In genomic region chr10:73873843-73874215, GRCh38 we compare ENCODE assay signal across 8 cellular contexts. TPM values are rescaled to one million over a fixed set of nuclear protein-coding genes. Genes with fewer than 3 reads are reported as not detected.
DNase-seq lines count a peak whose midpoint lies in the region; ATAC-seq, FAIRE-seq and TF ChIP-seq lines count a peak whose summit lies in the region.

No MANE protein-coding gene starts in this region.

- H3K79me2 ChIP-seq in SK-N-SH (ENCODE audit: insufficient read depth) = peaks cover 41% of the 10 kb centered on the region
- no peaks in the 10 kb centered on the region for H3K79me2 ChIP-seq in OCI-LY1 (ENCODE audit: insufficient read depth, low read length)
- peaks cover 0 to 41% of the 10 kb centered on the region in 2 experiments; a peak in 3 of 4 replicates for H3K79me2 ChIP-seq in H1 (ENCODE audit: control insufficient read depth in 1 of 2, insufficient read depth in 2 of 2, low read length in 2 of 2)
- H3K79me2 ChIP-seq in parathyroid adenoma = no peaks in the 10 kb centered on the region

- no peak overlapping the region for H2BK120ac ChIP-seq in H1 (replicated peaks; ENCODE audit: low read depth, low read length)

- POLR2A ChIA-PET in SK-N-SH (lab: Yijun Ruan, JAX) (interaction anchor here (2.1 kb wide), 1 partner anchor 11 kb away, joined by 5 read pairs; no protein-coding TSS in a partner anchor), H1 (lab: Charles Lee; ENCODE audit: partially characterized antibody) (interaction anchor here (0.6 to 1.8 kb wide), 5 partner anchors 16 to 136 kb away, joined by 3 to 9 read pairs (median 3); no protein-coding TSS in a partner anchor)

- no peaks in the 10 kb centered on the region for H3K9me2 ChIP-seq in SK-N-SH
- H3K9me2 ChIP-seq in OCI-LY1 (ENCODE audit: low read depth, low read length) = no peaks in the 10 kb centered on the region

- H3K18ac ChIP-seq in H1 (ENCODE audit: extremely low read depth, low read length) = no peak overlapping the region

- no peak; a peak in 1 of 3 replicates for TF ChIP-seq POLR2A in H1 (IDR thresholded peaks at IDR 0.05; ENCODE audit: control extremely low read depth in 1 of 2, low read depth in 2 of 2, low read length in 2 of 2)

- CTCF ChIA-PET in SK-N-SH (lab: Yijun Ruan, JAX) (interaction anchor here (1.0 to 37.3 kb wide), 4 partner anchors 9 to 66 kb away, joined by 3 to 753 read pairs (median 240); no protein-coding TSS in a partner anchor), H1 (lab: Charles Lee; ENCODE audit: partially characterized antibody) (interaction anchor here (1.0 to 10.6 kb wide), 3 partner anchors 10 to 50 kb away, joined by 3 to 279 read pairs (median 243); no protein-coding TSS in a partner anchor)

- H2AFZ ChIP-seq in SK-N-SH (ENCODE audit: low read depth) (no peak overlapping the region), OCI-LY1 (ENCODE audit: low read length) (no peak overlapping the region), H1 (ENCODE audit: low read length) (no peak overlapping the region), parathyroid adenoma (no peak overlapping the region)

- no peak for ATAC-seq in SK-N-SH treated with all-trans-retinoic acid at 6 μM for 48 hours

- H3K4me2 ChIP-seq in SK-N-SH = peak overlapping the region; percentile 57; the same call in 1 of the 2 replicates
- peak overlapping the region; percentile 67 for H3K4me2 ChIP-seq in OCI-LY1 (ENCODE audit: low read length)
- peak overlapping the region; percentile 61 to 74 for H3K4me2 ChIP-seq in H1 (ENCODE audit: insufficient read depth in 1 of 2, low read depth in 2 of 2, low read length in 2 of 2)
- H3K4me2 ChIP-seq in parathyroid adenoma (ENCODE audit: low read length) = peak overlapping the region; percentile 62

- no peak overlapping the region for H4K91ac ChIP-seq in H1 (replicated peaks; ENCODE audit: insufficient read length, low read length)

- no peak overlapping the region for H2BK15ac ChIP-seq in H1 (ENCODE audit: low read length)

- H3K36me3 ChIP-seq in SK-N-SH (replicated peaks in 1 of 2; ENCODE audit: control insufficient read depth in 1 of 2, insufficient read depth in 2 of 2, low read length in 1 of 2) = peaks cover 9 to 32% of the 10 kb centered on the region in 2 experiments
- H3K36me3 ChIP-seq in OCI-LY1 (ENCODE audit: insufficient read depth, low read length) = no peaks in the 10 kb centered on the region
- H3K36me3 ChIP-seq in H1 (ENCODE audit: control insufficient read depth in 2 of 4, insufficient read depth in 4 of 4, low read length in 3 of 4) = peaks cover 4 to 26% (median 10%) of the 10 kb centered on the region in 4 experiments; a peak in 6 of 8 replicates
- no peaks in the 10 kb centered on the region for H3K36me3 ChIP-seq in parathyroid adenoma (ENCODE audit: control insufficient read depth, insufficient read depth, low read length)

- no peak overlapping the region for H3K4ac ChIP-seq in H1 (replicated peaks; ENCODE audit: insufficient read length, low read depth, low read length)

- H2BK5ac ChIP-seq in H1 (ENCODE audit: low read depth, low read length) = no peak overlapping the region

- H3K27me3 ChIP-seq in SK-N-SH (ENCODE audit: insufficient read depth) = no peaks in the 10 kb centered on the region
- no peaks in the 10 kb centered on the region for H3K27me3 ChIP-seq in OCI-LY1 (ENCODE audit: insufficient read depth, low read length)
- H3K27me3 ChIP-seq in H1 (replicated peaks in 1 of 4; ENCODE audit: control insufficient read depth in 3 of 4, extremely low read depth in 1 of 4, insufficient read depth in 3 of 4, low read length in 3 of 4) = peaks cover 0 to 3% (median 0%) of the 10 kb centered on the region in 4 experiments; a peak in 1 of 7 replicates
- H3K27me3 ChIP-seq in parathyroid adenoma (ENCODE audit: control insufficient read depth, insufficient read depth, low read length) = no peaks in the 10 kb centered on the region

- H3K79me1 ChIP-seq in H1 (ENCODE audit: low read depth, low read length) = peaks cover 17% of the 10 kb centered on the region

- H4K20me1 ChIP-seq in SK-N-SH (ENCODE audit: insufficient read depth) (peaks cover 36% of the 10 kb centered on the region), OCI-LY1 (ENCODE audit: insufficient read depth, low read length) (no peaks in the 10 kb centered on the region), H1 (replicated peaks in 1 of 2; ENCODE audit: control insufficient read depth in 1 of 2, insufficient read depth in 2 of 2, low read length in 2 of 2) (peaks cover 15 to 19% of the 10 kb centered on the region in 2 experiments)

- peak overlapping the region in 1 of 2 experiments; percentile 18; a peak in 1 of 4 replicates for H3K27ac ChIP-seq in SK-N-SH (ENCODE audit: low read depth in 2 of 2, low read length in 1 of 2)
- H3K27ac ChIP-seq in OCI-LY1 (ENCODE audit: low read depth, low read length, poor library complexity, severe bottlenecking) = no peak overlapping the region
- no peak overlapping the region for H3K27ac ChIP-seq in H1 (ENCODE audit: low read depth, low read length)
- no peak overlapping the region for H3K27ac ChIP-seq in parathyroid adenoma

- FAIRE-seq in H1 (lab: Jason Lieb, UNC) (no peak), frontal cortex (lab: Jason Lieb, UNC) (no peak)

- H2AK5ac ChIP-seq in H1 (ENCODE audit: low read depth, low read length) = no peak overlapping the region

- peaks cover 15 to 26% of the 10 kb centered on the region in 2 experiments; a peak in 3 of 4 replicates for H3K4me1 ChIP-seq in SK-N-SH (ENCODE audit: control insufficient read depth in 1 of 2, insufficient read depth in 2 of 2, low read depth in 1 of 2, low read length in 1 of 2)
- H3K4me1 ChIP-seq in OCI-LY1 (ENCODE audit: insufficient read depth, low read length, severe bottlenecking) = peaks cover 20% of the 10 kb centered on the region
- H3K4me1 ChIP-seq in H1 (replicated peaks in 1 of 4; ENCODE audit: control insufficient read depth in 3 of 4, insufficient read depth in 4 of 4, low read length in 3 of 4) = peaks cover 0 to 13% (median 9%) of the 10 kb centered on the region in 4 experiments; a peak in 6 of 7 replicates
- no peaks in the 10 kb centered on the region for H3K4me1 ChIP-seq in parathyroid adenoma

- no peak overlapping the region for H3K56ac ChIP-seq in H1 (replicated peaks; ENCODE audit: insufficient read length, low read depth, low read length)

- H3K9ac ChIP-seq in SK-N-SH (no peak overlapping the region), OCI-LY1 (ENCODE audit: low read length) (peak overlapping the region; percentile 73), H1 (replicated peaks in 1 of 4; ENCODE audit: extremely low read depth in 1 of 4, low read depth in 3 of 4, low read length in 3 of 4) (0 out of 7 replicates have a peak overlapping the region, but pooled peaks of 1 of the 4 experiments have one; percentile 4), parathyroid adenoma (no peak overlapping the region)

- no peak overlapping the region for H4K5ac ChIP-seq in H1 (ENCODE audit: insufficient read length, low read depth, low read length)

- TF ChIP-seq RAD21 in SK-N-SH (IDR thresholded peaks at IDR 0.05; ENCODE audit: low read length) (no peak), H1 (IDR thresholded peaks at IDR 0.05 in 1 of 2, conservative IDR thresholded peaks at IDR 0.05 in 1 of 2; ENCODE audit: low read depth in 2 of 2, low read length in 2 of 2) (no peak)

- no peak overlapping the region for H3K14ac ChIP-seq in H1 (ENCODE audit: insufficient read length)

- H2BK20ac ChIP-seq in H1 (ENCODE audit: low read length) = no peak overlapping the region

- H2BK12ac ChIP-seq in H1 (ENCODE audit: low read depth, low read length) = no peak overlapping the region

- H3K23ac ChIP-seq in H1 (ENCODE audit: insufficient read length) = no peak overlapping the region

- H3K4me3 ChIP-seq in SK-N-SH (ENCODE audit: low read depth in 2 of 2, low read length in 1 of 2) (peak overlapping the region; percentile 56 to 66), OCI-LY1 (ENCODE audit: low read depth, low read length, poor library complexity, severe bottlenecking) (peak overlapping the region; percentile 71), H1 (ENCODE audit: extremely low read depth in 1 of 4, insufficient read depth in 2 of 4, low read depth in 3 of 4, low read length in 4 of 4) (peak overlapping the region; percentile 60 to 86 (median 64)), parathyroid adenoma (ENCODE audit: low read depth, low read length) (peak overlapping the region; percentile 37)

- H3K9me3 ChIP-seq in SK-N-SH (no peaks in the 10 kb centered on the region), OCI-LY1 (ENCODE audit: low read length) (no peaks in the 10 kb centered on the region), H1 (ENCODE audit: insufficient read depth in 2 of 2, low read depth in 1 of 2, low read length in 1 of 2) (no peaks in the 10 kb centered on the region), parathyroid adenoma (ENCODE audit: control insufficient read depth, low read length) (no peaks in the 10 kb centered on the region)

- DNase-seq in SK-N-SH (peak; percentile 80), H1 (ENCODE audit: low read depth in 1 of 2, low spot score in 2 of 2) (no peak), NCI-H187 (lab: John Stamatoyannopoulos, UW) (no peak), frontal cortex (ENCODE audit: low spot score in 2 of 2) (no peak)
- no peak for DNase-seq in activated CD4-positive, CD25-positive, alpha-beta regulatory T cell treated with anti-CD3 and anti-CD28 coated beads, Interleukin-2, amount 50 U/mL, for 72 hours

- H3F3A ChIP-seq in SK-N-SH (replicated peaks; ENCODE audit: insufficient read depth) (peaks cover 22% of the 10 kb centered on the region), OCI-LY1 (ENCODE audit: insufficient read depth, low read length) (peaks cover 3% of the 10 kb centered on the region; the same call in 1 of the 2 replicates)

- H3K23me2 ChIP-seq in H1 (ENCODE audit: low read depth, low read length) = peaks cover 9% of the 10 kb centered on the region; the same call in 1 of the 2 replicates

- 2% methylated on average over 8 of the region's 39 CpGs for WGBS in SK-N-SH (ENCODE audit: low lambda C conversion rate)
- WGBS in H1 (ENCODE audit: extremely low coverage in 1 of 2, insufficient coverage in 1 of 2, insufficient read length in 1 of 2, insufficient replicate concordance in 2 of 2, low coverage in 1 of 2, low lambda C conversion rate in 2 of 2, missing lambda C conversion rate in 1 of 2), 2 experiments = 0% methylated on average over 6 of the region's 39 CpGs; no CpG with 5 or more reads in 1 of the 2 experiments

- TF ChIP-seq CTCF in SK-N-SH (IDR thresholded peaks at IDR 0.05) = no peak
- TF ChIP-seq CTCF in OCI-LY1 (IDR thresholded peaks at IDR 0.05; ENCODE audit: low read length) = no peak
- no peak for TF ChIP-seq CTCF in H1 (IDR thresholded peaks at IDR 0.05; ENCODE audit: control extremely low read depth in 1 of 3, insufficient read depth in 1 of 3, low read depth in 1 of 3, low read length in 3 of 3)
- no peak for TF ChIP-seq CTCF in parathyroid adenoma (IDR thresholded peaks at IDR 0.05)

- H4K8ac ChIP-seq in H1 (ENCODE audit: extremely low read depth, insufficient read depth, low read length) = no peak overlapping the region

- TF ChIP-seq EP300 in SK-N-SH (IDR thresholded peaks at IDR 0.05; ENCODE audit: borderline replicate concordance in 1 of 2, low read depth in 1 of 2, low read length in 1 of 2) = no peak
- no peak for TF ChIP-seq EP300 in H1 (IDR thresholded peaks at IDR 0.05; ENCODE audit: borderline replicate concordance in 1 of 2, low read depth in 2 of 2, low read length in 2 of 2)

RNA-seq across cellular contexts. Expression of gene CAMK2G, which starts 0.5 kb away (rescaled TPM):
- polyA plus RNA-seq in SK-N-SH (2012; rRNA removed) (41.4 and 52.2 TPM in 2 replicates), H1 (2011; rRNA removed) (28.9 and 31.9 TPM in 2 replicates)
- polyA plus RNA-seq in SK-N-SH (2012; cell fraction: cytosol; rRNA removed) = 29.0 and 35.7 TPM in 2 replicates
- 103 and 119 TPM in 2 replicates for polyA plus RNA-seq in SK-N-SH (2012; cell fraction: nucleus; rRNA removed)
- total RNA-seq in H1 (2021; fragmentation: NEBNext Ultra II Directional; extraction: Animal tissue kit (Norgen Biotek cat#: 25700)) = 29.9 and 31.7 TPM in 2 replicates
- 37.7 TPM for polyA plus RNA-seq in H1 (2011; cell fraction: cytosol; rRNA removed)
- 77.7 TPM for polyA plus RNA-seq in H1 (2011; cell fraction: nucleus; rRNA removed)
- polyA plus RNA-seq in H1 (2012, experiment 1 of 2) = 31.3 to 38.7 TPM (median 34.5 TPM) in 4 replicates
- polyA plus RNA-seq in H1 (2012, experiment 2 of 2) = 22.7 TPM
- polyA plus RNA-seq in H1 (2013, experiment 1 of 2) = 23.2 TPM
- 21.7 TPM for polyA plus RNA-seq in H1 (2013, experiment 2 of 2)
- polyA minus RNA-seq in H1 (2011; rRNA and poly(A)+ RNA removed) = 38.9 and 49.0 TPM in 2 replicates
- polyA minus RNA-seq in H1 (2011; cell fraction: cytosol; rRNA and poly(A)+ RNA removed) = 20.9 TPM
- 32.5 TPM for polyA minus RNA-seq in H1 (2011; cell fraction: nucleus; rRNA and poly(A)+ RNA removed)
- total RNA-seq in frontal cortex = 50.1 TPM

RNA-seq across cellular contexts. Expression of gene PLAU, which starts 37.1 kb away (rescaled TPM):
- polyA plus RNA-seq in SK-N-SH (2012; rRNA removed) (159 and 200 TPM in 2 replicates), H1 (2011; rRNA removed) (15.8 and 16.2 TPM in 2 replicates)
- 163 and 191 TPM in 2 replicates for polyA plus RNA-seq in SK-N-SH (2012; cell fraction: cytosol; rRNA removed)
- polyA plus RNA-seq in SK-N-SH (2012; cell fraction: nucleus; rRNA removed) = 211 and 277 TPM in 2 replicates
- 23.8 and 26.1 TPM in 2 replicates for total RNA-seq in H1 (2021; fragmentation: NEBNext Ultra II Directional; extraction: Animal tissue kit (Norgen Biotek cat#: 25700))
- polyA plus RNA-seq in H1 (2011; cell fraction: cytosol; rRNA removed) = 19.5 TPM
- 21.1 TPM for polyA plus RNA-seq in H1 (2011; cell fraction: nucleus; rRNA removed)
- 19.7 to 29.1 TPM (median 26.3 TPM) in 4 replicates for polyA plus RNA-seq in H1 (2012, experiment 1 of 2)
- 23.8 TPM for polyA plus RNA-seq in H1 (2012, experiment 2 of 2)
- 30.9 TPM for polyA plus RNA-seq in H1 (2013, experiment 1 of 2)
- 32.5 TPM for polyA plus RNA-seq in H1 (2013, experiment 2 of 2)
- polyA minus RNA-seq in H1 (2011; rRNA and poly(A)+ RNA removed) = 9.7 and 10.8 TPM in 2 replicates
- 6.0 TPM for polyA minus RNA-seq in H1 (2011; cell fraction: cytosol; rRNA and poly(A)+ RNA removed)
- polyA minus RNA-seq in H1 (2011; cell fraction: nucleus; rRNA and poly(A)+ RNA removed) = 4.4 TPM
- total RNA-seq in frontal cortex = 0.82 TPM

Comparison
In these comparisons a context has a peak if more than half of its experiments do, and no peak if none do; other contexts are left out.
1. RNA of gene PLAU, which starts 37.1 kb away (total RNA-seq): 23.8 to 26.1 TPM in H1; 0.82 TPM in frontal cortex (single experiment); every median in the first group is over 10 times any median in the second.
2. Peak in every context shown above with its lines, with median percentiles within 50 percentile points of each other: H3K4me2 ChIP-seq and H3K4me3 ChIP-seq.